6 cellular contexts compared by ENCODE assay signal in genomic region chr1:244661569-244662312, GRCh38. TPM values are rescaled to one million over a fixed set of nuclear protein-coding genes. Genes with fewer than 3 reads are reported as not detected.
DNase-seq lines count a peak whose midpoint lies in the region; ATAC-seq and TF ChIP-seq lines count a peak whose summit lies in the region.
"Not testable (repeated sequence)": the region's sequence is repeated elsewhere in the genome, so short reads cannot be mapped to it uniquely, and the experiment has no call there.

No MANE protein-coding gene starts in this region.

- TF ChIP-seq EP300 in upper lobe of left lung (IDR thresholded peaks at IDR 0.05) = not testable (repeated sequence)

- 91 to 95% methylated on average over 2 to 3 of the region's 4 CpGs for WGBS in upper lobe of left lung, 2 donors

- not testable (repeated sequence) for H3K4me3 ChIP-seq in BLaER1 treated with 17β-estradiol and CSF1 and Interleukin-3, amounts not matched to agents 10 nM and 100 nM; left lung; upper lobe of left lung
- H3K4me3 ChIP-seq in Karpas-422 (ENCODE audit: low read length) = peak overlapping the region; percentile 60; the same call in 1 of the 2 replicates
- H3K4me3 ChIP-seq in OCI-LY1 (ENCODE audit: low read depth, low read length, poor library complexity, severe bottlenecking) = peak overlapping the region; percentile 41

- intact Hi-C loops in left lung (cut with DNase I) = not testable (repeated sequence)

- not testable (repeated sequence) for H3K36me3 Mint-ChIP-seq in T-helper 17 cell (ENCODE audit: low read depth)

- H3K9me3 ChIP-seq in BLaER1 treated with 17β-estradiol and CSF1 and Interleukin-3, amounts not matched to agents 10 nM and 100 nM (replicated peaks in 1 of 11) = peaks cover 25 to 39% (median 36%) of the 10 kb centered on the region in 11 experiments
- H3K9me3 ChIP-seq in Karpas-422 (ENCODE audit: low read length); OCI-LY1 (ENCODE audit: low read length); T-helper 17 cell (ENCODE audit: control insufficient read depth, low read length, poor library complexity, severe bottlenecking); left lung; upper lobe of left lung: not testable (repeated sequence)

- peaks cover 37 to 47% (median 45%) of the 10 kb centered on the region in 11 experiments for H3K36me3 ChIP-seq in BLaER1 treated with 17β-estradiol and CSF1 and Interleukin-3, amounts not matched to agents 10 nM and 100 nM
- H3K36me3 ChIP-seq in Karpas-422 (ENCODE audit: insufficient read depth, low read length) (peaks cover 33% of the 10 kb centered on the region), OCI-LY1 (ENCODE audit: insufficient read depth, low read length) (peaks cover 45% of the 10 kb centered on the region), left lung (peaks cover 0 to 13% of the 10 kb centered on the region in 2 donors)
- H3K36me3 ChIP-seq in upper lobe of left lung = not testable (repeated sequence)

- H3K27ac Mint-ChIP-seq in T-helper 17 cell = peak overlapping the region; percentile 61

- not testable (repeated sequence) for H3F3A ChIP-seq in OCI-LY1 (ENCODE audit: insufficient read depth, low read length)

- H3K27me3 Mint-ChIP-seq in T-helper 17 cell = not testable (repeated sequence)

- H3K27ac ChIP-seq in BLaER1 treated with 17β-estradiol and CSF1 and Interleukin-3, amounts not matched to agents 10 nM and 100 nM = peak overlapping the region in 1 of 11 experiments; percentile 70; a peak in 1 of 22 replicates
- peak overlapping the region; percentile 98 for H3K27ac ChIP-seq in Karpas-422 (ENCODE audit: low read length)
- H3K27ac ChIP-seq in OCI-LY1 (ENCODE audit: low read depth, low read length, poor library complexity, severe bottlenecking) = peak overlapping the region; percentile 89
- peak overlapping the region; percentile 53 to 65 for H3K27ac ChIP-seq in left lung
- peak overlapping the region in 3 of 4 donors; percentile 63 to 69 (median 67) for H3K27ac ChIP-seq in upper lobe of left lung

- H3K79me2 ChIP-seq in Karpas-422 (ENCODE audit: low read length) = peaks cover 90% of the 10 kb centered on the region
- peaks cover 89% of the 10 kb centered on the region for H3K79me2 ChIP-seq in OCI-LY1 (ENCODE audit: insufficient read depth, low read length)

- peak overlapping the region in 9 of 11 experiments; percentile 70 to 95 (median 84); a peak in 11 of 22 replicates for H3K4me2 ChIP-seq in BLaER1 treated with 17β-estradiol and CSF1 and Interleukin-3, amounts not matched to agents 10 nM and 100 nM
- H3K4me2 ChIP-seq in Karpas-422 (ENCODE audit: low read depth, low read length, poor library complexity, severe bottlenecking) (peak overlapping the region; percentile 90), OCI-LY1 (ENCODE audit: low read length) (peak overlapping the region; percentile 52)

- peaks cover 45 to 54% (median 49%) of the 10 kb centered on the region in 10 experiments for H3K4me1 ChIP-seq in BLaER1 treated with 17β-estradiol and CSF1 and Interleukin-3, amounts not matched to agents 10 nM and 100 nM
- peaks cover 74% of the 10 kb centered on the region for H3K4me1 ChIP-seq in Karpas-422 (ENCODE audit: low read length)
- H3K4me1 ChIP-seq in OCI-LY1 (ENCODE audit: insufficient read depth, low read length, severe bottlenecking) = peaks cover 79% of the 10 kb centered on the region
- peaks cover 9 to 55% of the 10 kb centered on the region in 2 donors for H3K4me1 ChIP-seq in left lung
- peaks cover 45 to 62% (median 50%) of the 10 kb centered on the region in 4 donors for H3K4me1 ChIP-seq in upper lobe of left lung

- not testable (repeated sequence) for TF ChIP-seq CTCF in OCI-LY1 (IDR thresholded peaks at IDR 0.05; ENCODE audit: low read length); left lung (IDR thresholded peaks at IDR 0.05); upper lobe of left lung (IDR thresholded peaks at IDR 0.05)

- TF ChIP-seq POLR2A in upper lobe of left lung (IDR thresholded peaks at IDR 0.05) = not testable (repeated sequence)

- ATAC-seq in T-helper 17 cell; left lung; upper lobe of left lung (ENCODE audit: low FRiP score in 2 of 2): not testable (repeated sequence)

- H3K4me1 Mint-ChIP-seq in T-helper 17 cell = peaks cover 19% of the 10 kb centered on the region

- not testable (repeated sequence) for H3K9ac ChIP-seq in BLaER1 treated with 17β-estradiol and CSF1 and Interleukin-3, amounts not matched to agents 10 nM and 100 nM; OCI-LY1 (ENCODE audit: low read length)
- peak overlapping the region; percentile 66 for H3K9ac ChIP-seq in Karpas-422 (ENCODE audit: low read length)

- not testable (repeated sequence) for H3K9me2 ChIP-seq in Karpas-422 (replicated peaks; ENCODE audit: insufficient read depth, low read length); OCI-LY1 (ENCODE audit: low read depth, low read length)

- not testable (repeated sequence) for H3K27me3 ChIP-seq in BLaER1 treated with 17β-estradiol and CSF1 and Interleukin-3, amounts not matched to agents 10 nM and 100 nM; Karpas-422 (ENCODE audit: low read length); OCI-LY1 (ENCODE audit: insufficient read depth, low read length); left lung; upper lobe of left lung

- peaks cover 23 to 72% (median 37%) of the 10 kb centered on the region in 11 experiments; a peak in 21 of 22 replicates for H4K20me1 ChIP-seq in BLaER1 treated with 17β-estradiol and CSF1 and Interleukin-3, amounts not matched to agents 10 nM and 100 nM
- not testable (repeated sequence) for H4K20me1 ChIP-seq in Karpas-422 (ENCODE audit: insufficient read depth, low read depth, low read length); OCI-LY1 (ENCODE audit: insufficient read depth, low read length)

- H2AFZ ChIP-seq in Karpas-422 (ENCODE audit: low read length); OCI-LY1 (ENCODE audit: low read length): not testable (repeated sequence)

- not testable (repeated sequence) for H3K4me3 Mint-ChIP-seq in T-helper 17 cell

- not testable (repeated sequence) for DNase-seq in Karpas-422, T-helper 17 cell, left lung, upper lobe of left lung

RNA-seq across cellular contexts. Expression of gene DESI2, which starts 8.8 kb away (rescaled TPM):
- total RNA-seq in Karpas-422 (2014; rRNA removed; shearing (Covaris generic); ENCODE audit: low replicate concordance) = 36.9 and 62.6 TPM in 2 replicates
- total RNA-seq in T-helper 17 cell (10 to 100 TPM; 13.4 to 19.6 TPM), left lung (10 to 100 TPM; 48.3 to 50.7 TPM), upper lobe of left lung (100 to 1,000 TPM in 1 of 6 donors, 10 to 100 TPM in 5; 40.4 to 103 (median 54.5) TPM)
